ENCODE assay signal across 19 cellular contexts in the genomic region with DNA sequence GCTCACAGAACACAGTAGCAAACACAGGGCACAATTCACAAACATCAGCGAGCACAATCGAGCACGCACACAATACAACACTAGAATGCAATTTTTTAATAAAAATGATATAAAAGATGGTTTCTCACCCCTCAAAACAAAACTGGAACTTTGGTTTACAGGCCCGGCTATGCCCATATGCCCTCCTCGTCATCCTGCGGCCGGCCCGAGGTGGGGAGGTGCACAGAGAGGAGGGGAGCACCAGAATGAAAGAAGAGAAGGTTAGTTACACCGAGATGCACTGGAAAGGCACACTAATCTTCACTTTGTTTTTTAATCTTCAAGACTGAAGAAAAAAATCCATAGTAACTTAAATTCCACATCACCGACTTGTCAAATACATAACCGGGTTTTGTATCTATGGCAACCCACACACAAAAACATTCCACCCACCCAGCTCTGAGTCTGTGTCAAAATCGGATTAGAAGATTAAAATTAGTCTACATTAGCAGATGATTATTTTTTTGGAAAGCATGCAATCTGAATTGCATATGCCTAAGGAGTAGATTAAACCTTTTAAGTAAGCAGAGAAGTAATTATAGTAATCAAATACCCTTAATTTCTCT.
DNase-seq lines count a peak whose midpoint lies in the region; ATAC-seq and TF ChIP-seq lines count a peak whose summit lies in the region.
"Had no signal": no experiment of that assay in that cellular context is flagged by ENCODE, and none has a peak within 500 bp of the region (broad histone marks: within the 10 kb centered on the region; RNA-seq: fewer than 3 reads in every experiment).

No MANE protein-coding gene starts in this region.

- H2AFZ ChIP-seq in smooth muscle cell (ENCODE audit: low read depth), result no peak overlapping the region

- DNase-seq in EH (ENCODE audit: low read depth) (peak; percentile 37), NCI-H82 treated with DMSO at 0.1 percent for 48 hours (lab: John Stamatoyannopoulos, UW; ENCODE audit: unreplicated experiment) (peak; percentile 85), fibroblast of peridontal ligament (ENCODE audit: extremely low read depth) (peak; percentile 5), smooth muscle cell (lab: John Stamatoyannopoulos, UW; ENCODE audit: unreplicated experiment) (no peak), NCI-H2196 (lab: John Stamatoyannopoulos, UW; ENCODE audit: unreplicated experiment) (no peak)
- DNase-seq: AML-193; DMS 273 treated with DMSO at 0.1 percent for 48 hours; DND-41; H7; NCI-H1105 treated with DMSO at 0.1 percent for 48 hours; NCI-H1694; NCI-H2081 treated with DMSO at 0.1 percent for 48 hours; NCI-H69; NK-92 treated with Interleukin-12 subunit alpha and Interleukin-12 subunit beta, amount 100 ng/mL, for 24 hours had no signal

- no peaks in the 10 kb centered on the region for H4K20me1 ChIP-seq in smooth muscle cell (ENCODE audit: low read depth)

- peak overlapping the region; percentile 4 for H3K9ac ChIP-seq in smooth muscle cell (ENCODE audit: low read depth)

- TF ChIP-seq CTCF in smooth muscle cell (IDR thresholded peaks at IDR 0.05; ENCODE audit: borderline replicate concordance, insufficient read depth, poor library complexity, severe bottlenecking), result no peak

- H3K9me3 ChIP-seq in smooth muscle cell (replicated peaks; ENCODE audit: low read depth), result no peaks in the 10 kb centered on the region

- no peaks in the 10 kb centered on the region for H3K79me2 ChIP-seq in smooth muscle cell (ENCODE audit: low read depth)

- no peaks in the 10 kb centered on the region for H3K36me3 ChIP-seq in smooth muscle cell (ENCODE audit: low read depth)

- H3K4me1 ChIP-seq in smooth muscle cell (ENCODE audit: low read depth), result peaks cover 6% of the 10 kb centered on the region

- ATAC-seq in HG03342 (IDR thresholded peaks at IDR 0.05; ENCODE audit: unreplicated experiment), result no peak
- no peak for ATAC-seq in HG03097 (IDR thresholded peaks at IDR 0.05; ENCODE audit: low FRiP score, unreplicated experiment)
- no peak for ATAC-seq in HG03571 (IDR thresholded peaks at IDR 0.05; ENCODE audit: unreplicated experiment)
- ATAC-seq: K562, Right ventricle myocardium inferior had no signal

- no peak overlapping the region for H3K4me3 ChIP-seq in smooth muscle cell
- H3K4me3 ChIP-seq: K562 had no signal

- 84% methylated on average over 12 of the region's 12 CpGs for WGBS in smooth muscle cell (ENCODE audit: low lambda C conversion rate)

- H3F3A ChIP-seq in smooth muscle cell (ENCODE audit: low read depth), result peaks cover 5% of the 10 kb centered on the region

- no peak overlapping the region for H3K4me2 ChIP-seq in smooth muscle cell

- no peaks in the 10 kb centered on the region for H3K27me3 ChIP-seq in smooth muscle cell (ENCODE audit: low read depth)

- H3K27ac ChIP-seq in smooth muscle cell (ENCODE audit: low read depth), result no peak overlapping the region

Comparison
In these comparisons a context has a peak if more than half of its experiments do, and no peak if none do; other contexts are left out.
1. DNase-seq: peak in EH (single experiment), NCI-H82 treated with DMSO at 0.1 percent for 48 hours (single experiment) and fibroblast of peridontal ligament (single experiment); none in smooth muscle cell (single experiment) and NCI-H2196 (single experiment).